In the genomic region with DNA sequence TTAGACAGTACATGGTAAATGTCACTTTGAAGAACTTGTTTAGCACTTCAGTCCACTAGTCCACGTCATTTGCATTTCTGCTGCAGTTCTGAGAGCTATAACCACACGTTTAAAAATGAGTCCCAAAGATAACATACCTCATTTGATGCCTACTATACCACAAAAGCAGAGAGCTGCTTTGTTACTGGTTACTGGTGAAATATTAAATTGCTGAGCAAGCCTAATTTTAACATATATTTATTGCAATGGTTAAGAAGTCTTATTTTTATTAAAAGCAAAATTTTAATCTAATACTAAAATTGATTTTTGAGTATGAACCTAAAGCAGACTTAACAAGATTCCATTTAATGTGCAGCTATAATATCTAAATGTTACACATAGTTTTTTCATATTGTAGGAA, we compare ENCODE assay signal across 7 cellular contexts.
"Had no signal": no experiment of that assay in that cellular context is flagged by ENCODE, and none has a peak within 500 bp of the region (broad histone marks: within the 10 kb centered on the region; RNA-seq: fewer than 3 reads in every experiment).

No MANE protein-coding gene starts in this region.

- ATAC-seq: GM12878 had no signal

- DNase-seq: GDM1, GF-D8 had no signal

- H3K4me3 ChIP-seq: GM12878 had no signal

- FAIRE-seq: GM12878, GM12891, GM12892, GM18507, GM19239 had no signal
